ENCODE assay signal across 18 cellular contexts in the genomic region with DNA sequence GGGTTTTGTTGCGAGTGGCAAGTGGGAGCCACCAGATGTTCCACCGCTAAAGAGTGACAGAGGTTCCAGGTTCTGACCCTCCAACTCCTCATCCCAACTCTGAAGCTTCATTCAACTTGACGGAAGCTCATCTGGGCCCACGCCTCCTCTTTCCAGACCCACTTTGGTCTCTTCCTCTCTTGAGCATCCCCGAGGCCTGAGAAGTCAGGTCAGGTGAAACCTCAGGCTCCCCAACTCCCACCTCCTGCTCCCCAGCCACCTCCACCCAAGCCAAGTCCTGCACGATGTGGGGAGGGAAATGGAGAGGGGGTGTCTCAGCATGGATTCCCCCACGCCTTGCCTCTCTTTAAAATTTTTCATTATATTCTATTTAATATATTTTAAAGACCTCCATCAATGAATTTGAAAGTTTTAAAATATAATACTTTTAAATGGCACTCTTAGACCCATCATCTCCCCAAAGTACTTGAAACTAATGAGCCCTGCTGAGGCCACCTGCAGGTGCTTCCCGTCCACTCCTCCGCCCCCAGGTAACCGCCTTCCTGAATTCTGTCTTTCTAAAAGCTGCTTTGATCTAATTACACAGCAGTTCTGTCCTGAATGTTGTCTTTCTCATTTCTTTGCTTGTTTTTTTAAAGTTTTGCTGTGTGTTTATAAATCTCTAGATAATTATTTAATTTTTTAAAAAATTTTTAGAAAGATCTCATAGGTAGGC.
"Had no signal": no experiment of that assay in that cellular context is flagged by ENCODE, and none has a peak within 500 bp of the region (broad histone marks: within the 10 kb centered on the region; RNA-seq: fewer than 3 reads in every experiment).

No MANE protein-coding gene starts in this region.

- H3K4me1 ChIP-seq: right lobe of liver, testis, transverse colon had no signal

- H3K9me3 ChIP-seq: right lobe of liver, testis had no signal

- DNase-seq: activated B cell treated with CpG ODN at 0.5 μM for 24 hours; activated CD4-positive, alpha-beta T cell treated with anti-CD3 and anti-CD28 coated beads for 36 hours; activated CD4-positive, alpha-beta T cell treated with anti-CD3 and anti-CD28 coated beads, Interleukin-2, amount 50 U/mL, for 4 hours; activated naive CD4-positive, alpha-beta T cell; activated T-cell treated with anti-CD3 and anti-CD28 coated beads for 4 hours; activated T-cell treated with anti-CD3 and anti-CD28 coated beads, Interleukin-2, amount 50 U/mL, for 72 hours; anterior cingulate cortex; endodermal cell; foreskin fibroblast; head of caudate nucleus; hypothalamus; immature natural killer cell; natural killer cell; right lobe of liver; stimulated activated CD4-positive, alpha-beta T cell treated with anti-CD3 and anti-CD28 coated beads, Interleukin-2, amount 100 ng/mL, for 48 hours; stimulated activated naive CD8-positive, alpha-beta T cell treated with anti-CD3 and anti-CD28 coated beads, Interleukin-15, Interleukin-2, amounts not matched to agents 100 U/mL and 50 U/mL, for 24 hours; testis; transverse colon had no signal

- H3K36me3 ChIP-seq: right lobe of liver, transverse colon had no signal

- H3K4me3 ChIP-seq: right lobe of liver, testis, transverse colon had no signal

- H3K27ac ChIP-seq: right lobe of liver, testis, transverse colon had no signal
